Comparison of ENCODE assay signal across 11 cellular contexts in genomic region chrX:153953892-153954617, GRCh38. TPM values are rescaled to one million over a fixed set of nuclear protein-coding genes. Genes with fewer than 3 reads are reported as not detected.
DNase-seq lines count a peak whose midpoint lies in the region; ATAC-seq, FAIRE-seq and TF ChIP-seq lines count a peak whose summit lies in the region.
"Had no signal": no experiment of that assay in that cellular context is flagged by ENCODE, and none has a peak within 500 bp of the region (broad histone marks: within the 10 kb centered on the region; RNA-seq: fewer than 3 reads in every experiment).

No MANE protein-coding gene starts in this region.

- peaks cover 68% of the 10 kb centered on the region for H3K36me3 Mint-ChIP-seq in CD8-positive, alpha-beta T cell

- H4K20me1 ChIP-seq in BLaER1 treated with 17β-estradiol and CSF1 and Interleukin-3, amounts not matched to agents 10 nM and 100 nM = peaks cover 0 to 100% (median 98%) of the 10 kb centered on the region in 11 experiments; a peak in 20 of 22 replicates
- no peaks in the 10 kb centered on the region for H4K20me1 ChIP-seq in endothelial cell of umbilical vein (replicated peaks; ENCODE audit: control insufficient read depth, extremely low read depth, insufficient read depth, low read length)

- no peak overlapping the region for H3K27ac Mint-ChIP-seq in CD8-positive, alpha-beta T cell

- H3K9ac ChIP-seq in BLaER1 treated with 17β-estradiol and CSF1 and Interleukin-3, amounts not matched to agents 10 nM and 100 nM = peak overlapping the region in 2 of 11 experiments; percentile 6 to 34; a peak in 2 of 22 replicates
- H3K9ac ChIP-seq in endothelial cell of umbilical vein (replicated peaks; ENCODE audit: extremely low read depth, insufficient read depth, low read length) = no peak overlapping the region

- no peak overlapping the region for H3K4me3 Mint-ChIP-seq in CD8-positive, alpha-beta T cell
- H3K4me3 Mint-ChIP-seq: activated naive CD8-positive, alpha-beta T cell treated with anti-CD3 and anti-CD28 coated beads, Interleukin-2, amount 10 ng/mL, durations not matched to agents 7 days and 5 days had no signal

- CTCF ChIA-PET in HEK293 (lab: Yijun Ruan, JAX) = interaction anchor here (0.7 to 10.9 kb wide), 8 partner anchors 10 to 191 kb away, joined by 3 to 267 read pairs (median 4); partner anchors contain the start of genes ARHGAP4, NAA10 and PLXNB3
- CTCF ChIA-PET in endothelial cell of umbilical vein (lab: Charles Lee) = no interaction called here
- CTCF ChIA-PET in CD8-positive, alpha-beta T cell (lab: Charles Lee) = interaction anchor here (0.6 to 8.4 kb wide), 4 partner anchors 9 to 191 kb away, joined by 3 to 205 read pairs (median 15); partner anchors contain the start of genes ARHGAP4 and PLXNB3

- TF ChIP-seq CTCF in HEK293 (tag by site-specific recombination; IDR thresholded peaks at IDR 0.05) (peak; percentile 61; the same call in 1 of the 2 replicates), endothelial cell of umbilical vein (IDR thresholded peaks at IDR 0.05; ENCODE audit: extremely low read depth in 1 of 2, insufficient read depth in 1 of 2, low read depth in 1 of 2, low read length in 2 of 2) (peak; percentile 5 to 20), prostate gland (IDR thresholded peaks at IDR 0.05) (no peak), GM20000 (IDR thresholded peaks at IDR 0.05; ENCODE audit: extremely low read depth, missing control alignments) (no peak)
- no peak for TF ChIP-seq CTCF in CD8-positive, alpha-beta T cell (IDR thresholded peaks at IDR 0.05)

- H3K27ac ChIP-seq in BLaER1 treated with 17β-estradiol and CSF1 and Interleukin-3, amounts not matched to agents 10 nM and 100 nM = no peak overlapping the region
- H3K27ac ChIP-seq in HEK293 (ENCODE audit: extremely low read depth, low read depth, low read length) (peak overlapping the region; percentile 36; the same call in 1 of the 2 replicates), endothelial cell of umbilical vein (ENCODE audit: insufficient read depth, low read depth, low read length) (no peak overlapping the region), prostate gland (peak overlapping the region; percentile 53)
- H3K27ac ChIP-seq in CD8-positive, alpha-beta T cell (ENCODE audit: low read depth, low read length) = no peak overlapping the region

- no peak for ATAC-seq in HG03571 (IDR thresholded peaks at IDR 0.05; ENCODE audit: unreplicated experiment)
- no peak for ATAC-seq in CD8-positive, alpha-beta T cell

- peaks cover 34 to 54% (median 48%) of the 10 kb centered on the region in 10 experiments for H3K4me1 ChIP-seq in BLaER1 treated with 17β-estradiol and CSF1 and Interleukin-3, amounts not matched to agents 10 nM and 100 nM
- H3K4me1 ChIP-seq in HEK293 (ENCODE audit: control insufficient read depth, insufficient read depth, low read length) (no peaks in the 10 kb centered on the region; the same call in 1 of the 2 replicates), endothelial cell of umbilical vein (ENCODE audit: control insufficient read depth, extremely low read depth, insufficient read depth, low read length) (peaks cover 15% of the 10 kb centered on the region), prostate gland (replicated peaks) (no peaks in the 10 kb centered on the region)
- H3K4me1 ChIP-seq in CD8-positive, alpha-beta T cell (ENCODE audit: insufficient read depth, low read length) = peaks cover 10% of the 10 kb centered on the region

- no peak for FAIRE-seq in endothelial cell of umbilical vein (lab: Jason Lieb, UNC)
- FAIRE-seq: HTR-8/SVneo had no signal

- no peaks in the 10 kb centered on the region for H3K9me3 Mint-ChIP-seq in CD8-positive, alpha-beta T cell
- H3K9me3 Mint-ChIP-seq: activated naive CD8-positive, alpha-beta T cell treated with anti-CD3 and anti-CD28 coated beads, Interleukin-2, amount 10 ng/mL, durations not matched to agents 7 days and 5 days had no signal

- H3K27me3 Mint-ChIP-seq in CD8-positive, alpha-beta T cell (ENCODE audit: low read depth) = no peaks in the 10 kb centered on the region
- H3K27me3 Mint-ChIP-seq: activated naive CD8-positive, alpha-beta T cell treated with anti-CD3 and anti-CD28 coated beads, Interleukin-2, amount 10 ng/mL, durations not matched to agents 7 days and 5 days had no signal

- DNase-seq in endothelial cell of umbilical vein (ENCODE audit: low read depth, low spot score) (no peak), prostate gland (ENCODE audit: low spot score) (no peak), GM20000 (ENCODE audit: low spot score) (no peak), NCI-H526 treated with DMSO at 0.1 percent for 48 hours (lab: John Stamatoyannopoulos, UW) (no peak)
- no peak for DNase-seq in CD8-positive, alpha-beta T cell
- DNase-seq: NCI-H446 treated with DMSO at 0.1 percent for 48 hours had no signal

- H3K9me3 ChIP-seq in BLaER1 treated with 17β-estradiol and CSF1 and Interleukin-3, amounts not matched to agents 10 nM and 100 nM (replicated peaks in 1 of 11) = no peaks in the 10 kb centered on the region
- H3K9me3 ChIP-seq in HEK293 (ENCODE audit: control insufficient read depth, insufficient read depth, low read depth, low read length) = no peaks in the 10 kb centered on the region
- no peaks in the 10 kb centered on the region for H3K9me3 ChIP-seq in endothelial cell of umbilical vein (replicated peaks; ENCODE audit: control insufficient read depth, insufficient read depth, low read length)
- H3K9me3 ChIP-seq in prostate gland = no peaks in the 10 kb centered on the region
- no peaks in the 10 kb centered on the region for H3K9me3 ChIP-seq in CD8-positive, alpha-beta T cell (ENCODE audit: low read length)

- H3K36me3 ChIP-seq in BLaER1 treated with 17β-estradiol and CSF1 and Interleukin-3, amounts not matched to agents 10 nM and 100 nM = peaks cover 81 to 98% (median 96%) of the 10 kb centered on the region in 11 experiments
- H3K36me3 ChIP-seq in HEK293 (ENCODE audit: control insufficient read depth in 2 of 2, insufficient read depth in 1 of 2, low read length in 2 of 2) (peaks cover 30 to 99% of the 10 kb centered on the region in 2 experiments), endothelial cell of umbilical vein (ENCODE audit: control insufficient read depth in 2 of 2, extremely low read depth in 1 of 2, insufficient read depth in 2 of 2, low read length in 2 of 2) (peaks cover 21 to 65% of the 10 kb centered on the region in 2 experiments), prostate gland (no peaks in the 10 kb centered on the region)
- H3K36me3 ChIP-seq in CD8-positive, alpha-beta T cell (ENCODE audit: insufficient read depth, low read length) = peaks cover 44% of the 10 kb centered on the region

- H3K4me1 Mint-ChIP-seq in CD8-positive, alpha-beta T cell (ENCODE audit: low read depth) = peaks cover 6% of the 10 kb centered on the region

- no peak overlapping the region for H2AFZ ChIP-seq in endothelial cell of umbilical vein (ENCODE audit: low read depth, low read length)

- H3K4me2 ChIP-seq in BLaER1 treated with 17β-estradiol and CSF1 and Interleukin-3, amounts not matched to agents 10 nM and 100 nM = peak overlapping the region in 8 of 11 experiments; percentile 8 to 43 (median 32); a peak in 10 of 22 replicates
- H3K4me2 ChIP-seq in endothelial cell of umbilical vein (ENCODE audit: insufficient read depth, low read length) = no peak overlapping the region

- H3K27me3 ChIP-seq in BLaER1 treated with 17β-estradiol and CSF1 and Interleukin-3, amounts not matched to agents 10 nM and 100 nM = peaks cover 0 to 40% (median 5%) of the 10 kb centered on the region in 11 experiments; a peak in 10 of 22 replicates
- no peaks in the 10 kb centered on the region for H3K27me3 ChIP-seq in endothelial cell of umbilical vein (ENCODE audit: control insufficient read depth in 2 of 2, insufficient read depth in 2 of 2, low read length in 2 of 2)
- H3K27me3 ChIP-seq in prostate gland (replicated peaks; ENCODE audit: insufficient read depth) = no peaks in the 10 kb centered on the region
- H3K27me3 ChIP-seq in CD8-positive, alpha-beta T cell (ENCODE audit: insufficient read depth, low read length) = no peaks in the 10 kb centered on the region

- peaks cover 9% of the 10 kb centered on the region for H3K79me2 ChIP-seq in endothelial cell of umbilical vein (ENCODE audit: control insufficient read depth, insufficient read depth, low read length)

- BruUV-seq in endothelial cell of umbilical vein (replicated peaks; lab: Mats Ljungman, UMichigan) = no TSS peak

- no peak overlapping the region for H3K4me3 ChIP-seq in BLaER1 treated with 17β-estradiol and CSF1 and Interleukin-3, amounts not matched to agents 10 nM and 100 nM
- H3K4me3 ChIP-seq in HEK293 (ENCODE audit: low read depth, low read length) (no peak overlapping the region), endothelial cell of umbilical vein (replicated peaks in 1 of 3; ENCODE audit: insufficient read depth in 1 of 3, low read depth in 1 of 3, low read length in 3 of 3) (no peak overlapping the region), prostate gland (no peak overlapping the region)
- no peak overlapping the region for H3K4me3 ChIP-seq in CD8-positive, alpha-beta T cell (ENCODE audit: low read depth, low read length)

- intact Hi-C loops in endothelial cell of umbilical vein (cut with micrococcal nuclease) = loop anchor here (1.0 to 2.0 kb wide), 2 partner anchors 15 to 190 kb away; partner anchors contain the start of gene PLXNB3
- intact Hi-C loops in prostate gland (cut with DNase I) = no loop called here
- intact Hi-C loops in CD8-positive, alpha-beta T cell (cut with DNase I, micrococcal nuclease) = loop anchor here in 1 of 2 experiments (1.0 to 10.0 kb wide), 5 partner anchors 137 to 995 kb away; partner anchors contain the start of genes IDH3G, PLXNB3 and SSR4

- 67% methylated on average over 19 of the region's 34 CpGs for WGBS in prostate gland

- H3K9me1 ChIP-seq in endothelial cell of umbilical vein (replicated peaks; ENCODE audit: control insufficient read depth, extremely low read depth, insufficient read depth, low read length) = no peaks in the 10 kb centered on the region

- dilution Hi-C loops in endothelial cell of umbilical vein (cut with MboI; ENCODE audit: extremely low pct_ligation_motif_present, low sequenced_read_pairs) = no loop called here

- TF ChIP-seq POLR2A in endothelial cell of umbilical vein (IDR thresholded peaks at IDR 0.05; ENCODE audit: low read depth, low read length) = no peak
- no peak for TF ChIP-seq POLR2A in prostate gland (IDR thresholded peaks at IDR 0.05)

- POLR2A ChIA-PET in HEK293 (lab: Yijun Ruan, JAX) = interaction anchor here (1.1 kb wide), 1 partner anchor 17 kb away, joined by 5 read pairs; no protein-coding TSS in a partner anchor
- POLR2A ChIA-PET in endothelial cell of umbilical vein (lab: Charles Lee) = no interaction called here
- POLR2A ChIA-PET in CD8-positive, alpha-beta T cell (lab: Charles Lee) = no interaction called here

RNA-seq across cellular contexts. Expression of gene RENBP, which starts 9.6 kb away (rescaled TPM):
- 6.2 and 8.0 TPM in 2 replicates for total RNA-seq in endothelial cell of umbilical vein
- 16.0 and 16.2 TPM in 2 replicates for polyA plus RNA-seq in endothelial cell of umbilical vein
- 5.4 and 7.2 TPM in 2 replicates for polyA plus RNA-seq in endothelial cell of umbilical vein (2011; cell fraction: cytosol; rRNA removed)
- 18.0 and 23.3 TPM in 2 replicates for polyA plus RNA-seq in endothelial cell of umbilical vein (2011; cell fraction: nucleus; rRNA removed)
- 5.5 and 12.4 TPM in 2 replicates for polyA plus RNA-seq in endothelial cell of umbilical vein (2012)
- polyA minus RNA-seq in endothelial cell of umbilical vein = 5.5 and 13.2 TPM in 2 replicates
- polyA minus RNA-seq in endothelial cell of umbilical vein (2011; cell fraction: cytosol; rRNA and poly(A)+ RNA removed) = not detected
- 5.1 and 5.9 TPM in 2 replicates for polyA minus RNA-seq in endothelial cell of umbilical vein (2011; cell fraction: nucleus; rRNA and poly(A)+ RNA removed)
- total RNA-seq in prostate gland = 1 to 10 TPM; 2.4 to 4.4 TPM
- 1 to 10 TPM; 6.2 to 6.3 TPM for total RNA-seq in CD8-positive, alpha-beta T cell

RNA-seq across cellular contexts. Expression of gene HCFC1, which starts 17.6 kb away (rescaled TPM):
- total RNA-seq in endothelial cell of umbilical vein = 80.9 and 85.9 TPM in 2 replicates
- 14.6 and 15.9 TPM in 2 replicates for polyA plus RNA-seq in endothelial cell of umbilical vein
- polyA plus RNA-seq in endothelial cell of umbilical vein (2011; cell fraction: cytosol; rRNA removed) = 18.6 and 20.1 TPM in 2 replicates
- polyA plus RNA-seq in endothelial cell of umbilical vein (2011; cell fraction: nucleus; rRNA removed) = 41.9 and 48.6 TPM in 2 replicates
- 29.3 and 31.0 TPM in 2 replicates for polyA plus RNA-seq in endothelial cell of umbilical vein (2012)
- 19.1 and 19.8 TPM in 2 replicates for polyA minus RNA-seq in endothelial cell of umbilical vein
- polyA minus RNA-seq in endothelial cell of umbilical vein (2011; cell fraction: cytosol; rRNA and poly(A)+ RNA removed) = 33.4 TPM
- polyA minus RNA-seq in endothelial cell of umbilical vein (2011; cell fraction: nucleus; rRNA and poly(A)+ RNA removed) = 23.1 and 34.0 TPM in 2 replicates
- total RNA-seq in prostate gland = 100 to 1,000 TPM in 1 of 2 donors, 10 to 100 TPM in 1; 67.7 to 115 TPM
- total RNA-seq in CD8-positive, alpha-beta T cell = 10 to 100 TPM; 49.1 to 56.3 TPM

RNA-seq across cellular contexts. Expression of gene TMEM187, which starts 18.5 kb away (rescaled TPM):
- total RNA-seq in endothelial cell of umbilical vein = 2.6 and 4.1 TPM in 2 replicates
- 15.7 and 19.0 TPM in 2 replicates for polyA plus RNA-seq in endothelial cell of umbilical vein
- polyA plus RNA-seq in endothelial cell of umbilical vein (2011; cell fraction: cytosol; rRNA removed) = 7.7 and 9.0 TPM in 2 replicates
- 3.2 and 3.8 TPM in 2 replicates for polyA plus RNA-seq in endothelial cell of umbilical vein (2011; cell fraction: nucleus; rRNA removed)
- polyA plus RNA-seq in endothelial cell of umbilical vein (2012) = 4.6 and 7.7 TPM in 2 replicates
- polyA minus RNA-seq in endothelial cell of umbilical vein = 6.6 and 8.6 TPM in 2 replicates
- polyA minus RNA-seq in endothelial cell of umbilical vein (2011; cell fraction: cytosol; rRNA and poly(A)+ RNA removed) = 7.8 TPM
- 1.5 and 2.1 TPM in 2 replicates for polyA minus RNA-seq in endothelial cell of umbilical vein (2011; cell fraction: nucleus; rRNA and poly(A)+ RNA removed)
- total RNA-seq in prostate gland = 10 to 100 TPM; 16.9 to 18.2 TPM
- 1 to 10 TPM; 1.6 to 3.2 TPM for total RNA-seq in CD8-positive, alpha-beta T cell

RNA-seq across cellular contexts. Expression of gene NAA10, which starts 19.2 kb away (rescaled TPM):
- total RNA-seq in endothelial cell of umbilical vein = 143 and 144 TPM in 2 replicates
- polyA plus RNA-seq in endothelial cell of umbilical vein = 141 and 169 TPM in 2 replicates
- 183 and 186 TPM in 2 replicates for polyA plus RNA-seq in endothelial cell of umbilical vein (2011; cell fraction: cytosol; rRNA removed)
- 181 and 188 TPM in 2 replicates for polyA plus RNA-seq in endothelial cell of umbilical vein (2011; cell fraction: nucleus; rRNA removed)
- polyA plus RNA-seq in endothelial cell of umbilical vein (2012) = 142 and 148 TPM in 2 replicates
- 53.2 and 57.4 TPM in 2 replicates for polyA minus RNA-seq in endothelial cell of umbilical vein
- 62.0 TPM for polyA minus RNA-seq in endothelial cell of umbilical vein (2011; cell fraction: cytosol; rRNA and poly(A)+ RNA removed)
- polyA minus RNA-seq in endothelial cell of umbilical vein (2011; cell fraction: nucleus; rRNA and poly(A)+ RNA removed) = 30.4 and 32.5 TPM in 2 replicates
- total RNA-seq in prostate gland = 10 to 100 TPM; 47.5 to 64.9 TPM
- 10 to 100 TPM; 34.4 to 35.3 TPM for total RNA-seq in CD8-positive, alpha-beta T cell

RNA-seq across cellular contexts. Expression of gene ARHGAP4, which starts 28.0 kb away (rescaled TPM):
- total RNA-seq in endothelial cell of umbilical vein = 31.9 and 33.3 TPM in 2 replicates
- polyA plus RNA-seq in endothelial cell of umbilical vein = 20.9 and 24.5 TPM in 2 replicates
- 8.0 and 11.2 TPM in 2 replicates for polyA plus RNA-seq in endothelial cell of umbilical vein (2011; cell fraction: cytosol; rRNA removed)
- polyA plus RNA-seq in endothelial cell of umbilical vein (2011; cell fraction: nucleus; rRNA removed) = 100 and 121 TPM in 2 replicates
- polyA plus RNA-seq in endothelial cell of umbilical vein (2012) = 8.5 and 13.1 TPM in 2 replicates
- polyA minus RNA-seq in endothelial cell of umbilical vein = 9.0 and 20.8 TPM in 2 replicates
- polyA minus RNA-seq in endothelial cell of umbilical vein (2011; cell fraction: cytosol; rRNA and poly(A)+ RNA removed) = not detected
- polyA minus RNA-seq in endothelial cell of umbilical vein (2011; cell fraction: nucleus; rRNA and poly(A)+ RNA removed) = 24.9 and 33.5 TPM in 2 replicates
- 10 to 100 TPM; 11.9 to 41.1 TPM for total RNA-seq in prostate gland
- total RNA-seq in CD8-positive, alpha-beta T cell = 100 to 1,000 TPM; 432 to 440 TPM

Comparison
In these comparisons a context has a peak if more than half of its experiments do, and no peak if none do; other contexts are left out.
1. H3K27ac ChIP-seq: peak in HEK293 (single experiment) and prostate gland (2 of 2); none in BLaER1 treated with 17β-estradiol and CSF1 and Interleukin-3, amounts not matched to agents 10 nM and 100 nM (0 of 11), endothelial cell of umbilical vein (single experiment) and CD8-positive, alpha-beta T cell (single experiment).
2. CTCF ChIP-seq: peak in HEK293 (single experiment) and endothelial cell of umbilical vein (2 of 2); none in prostate gland (0 of 4), GM20000 (single experiment) and CD8-positive, alpha-beta T cell (single experiment).